In the genomic region with DNA sequence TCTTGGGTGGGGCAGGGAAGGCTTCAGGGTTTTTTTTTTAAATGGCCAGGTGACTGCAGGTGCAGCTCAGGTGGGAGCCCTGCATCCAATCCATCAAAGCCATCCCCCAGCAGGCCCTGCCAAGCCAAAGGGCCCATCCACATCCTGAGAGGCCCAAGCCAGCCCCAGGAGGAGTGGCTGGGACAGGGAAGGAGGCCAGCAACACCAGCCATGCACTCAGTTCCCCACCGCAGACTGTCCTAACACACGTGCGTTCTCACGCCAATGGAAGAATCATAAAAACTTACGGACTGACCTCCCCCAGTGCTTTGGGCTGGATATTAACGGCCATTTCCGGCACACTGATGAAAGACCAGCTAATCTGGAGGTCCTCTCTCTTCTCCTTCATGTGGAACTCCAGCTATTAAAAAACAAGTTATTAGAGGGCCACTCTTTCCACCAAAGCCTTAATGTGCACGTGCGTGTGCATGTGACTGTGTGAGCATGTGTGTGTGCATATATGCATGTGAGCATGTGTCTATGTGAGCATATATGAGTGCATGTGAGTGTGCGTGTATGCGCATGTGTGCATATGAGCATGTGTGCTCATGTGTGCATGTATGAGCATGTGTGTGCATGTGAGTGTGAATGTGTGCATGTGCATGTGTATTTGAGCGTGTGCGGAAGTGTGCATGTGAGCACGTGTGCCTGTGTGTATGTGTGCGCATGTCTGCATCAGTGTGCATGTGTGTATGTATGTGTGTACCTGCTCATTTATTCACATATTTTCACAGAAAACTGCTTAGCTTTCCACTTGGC, we compare ENCODE assay signal across 19 cellular contexts. TPM values are rescaled to one million over a fixed set of nuclear protein-coding genes. Genes with fewer than 3 reads are reported as not detected.
DNase-seq lines count a peak whose midpoint lies in the region; ATAC-seq, FAIRE-seq and TF ChIP-seq lines count a peak whose summit lies in the region.
"Had no signal": no experiment of that assay in that cellular context is flagged by ENCODE, and none has a peak within 500 bp of the region (broad histone marks: within the 10 kb centered on the region; RNA-seq: fewer than 3 reads in every experiment).

No MANE protein-coding gene starts in this region.

- H4K91ac ChIP-seq in H1 (replicated peaks; ENCODE audit: insufficient read length, low read length) (no peak overlapping the region), trophoblast cell (ENCODE audit: low read depth, low read length) (no peak overlapping the region)

- no peak overlapping the region for H4K12ac ChIP-seq in trophoblast cell (ENCODE audit: low read depth, low read length)

- no peak overlapping the region for H2BK20ac ChIP-seq in H1 (ENCODE audit: low read length)

- no peak overlapping the region for H3K27ac Mint-ChIP-seq in CD14-positive monocyte
- H3K27ac Mint-ChIP-seq in osteocyte (ENCODE audit: unreplicated experiment): no peak overlapping the region
- H3K27ac Mint-ChIP-seq: B cell; CD4-positive, alpha-beta T cell; H9 had no signal

- DNase-seq in CD14-positive monocyte (ENCODE audit: low spot score) (peak; percentile 10), HTR-8/SVneo (ENCODE audit: insufficient read length, low spot score) (no peak), H1 (ENCODE audit: low read depth in 1 of 2, low spot score in 2 of 2) (no peak), trophoblast cell (no peak), ecto neural progenitor cell (ENCODE audit: low spot score) (no peak), osteocyte (ENCODE audit: extremely low spot score, unreplicated experiment) (no peak)
- DNase-seq: C1 segment of cervical spinal cord; Caco-2; CD4-positive, alpha-beta T cell; GOT3; H9; IMR-90 had no signal

- no peak overlapping the region for H3K23ac ChIP-seq in H1 (ENCODE audit: insufficient read length)
- no peak overlapping the region for H3K23ac ChIP-seq in trophoblast cell (ENCODE audit: low read length)

- no peak overlapping the region for H3K18ac ChIP-seq in H1 (ENCODE audit: extremely low read depth, low read length)
- H3K18ac ChIP-seq in trophoblast cell (ENCODE audit: low read length): no peak overlapping the region

- TF ChIP-seq RAD21 in H1 (IDR thresholded peaks at IDR 0.05 in 1 of 2, conservative IDR thresholded peaks at IDR 0.05 in 1 of 2; ENCODE audit: low read depth in 2 of 2, low read length in 2 of 2): no peak

- peaks cover 0 to 3% of the 10 kb centered on the region in 2 experiments for H4K20me1 ChIP-seq in H1 (replicated peaks in 1 of 2; ENCODE audit: control insufficient read depth in 1 of 2, insufficient read depth in 2 of 2, low read length in 2 of 2)

- H3K9me3 ChIP-seq in H1 (ENCODE audit: insufficient read depth in 2 of 2, low read depth in 1 of 2, low read length in 1 of 2): no peaks in the 10 kb centered on the region
- no peaks in the 10 kb centered on the region for H3K9me3 ChIP-seq in trophoblast cell (ENCODE audit: insufficient read depth, low read depth, low read length)
- H3K9me3 ChIP-seq: Caco-2 had no signal

- no peak overlapping the region for H2AFZ ChIP-seq in H1 (ENCODE audit: low read length)
- H2AFZ ChIP-seq in trophoblast cell (ENCODE audit: insufficient read depth, low read length, poor library complexity): no peak overlapping the region

- H3K9ac ChIP-seq in H1 (replicated peaks in 1 of 4; ENCODE audit: extremely low read depth in 1 of 4, low read depth in 3 of 4, low read length in 3 of 4) (no peak overlapping the region), trophoblast cell (ENCODE audit: low read length) (no peak overlapping the region)

- 92% methylated on average over 15 of the region's 15 CpGs; no CpG with 5 or more reads in 1 of the 2 experiments for WGBS in H1 (ENCODE audit: extremely low coverage in 1 of 2, insufficient coverage in 1 of 2, insufficient read length in 1 of 2, insufficient replicate concordance in 2 of 2, low coverage in 1 of 2, low lambda C conversion rate in 2 of 2, missing lambda C conversion rate in 1 of 2), 2 experiments
- WGBS in trophoblast cell (ENCODE audit: extremely low coverage, insufficient coverage, insufficient read length): no CpG with 5 or more reads among the region's 15 CpGs

- 0 out of 2 replicates have a peak overlapping the region, but pooled peaks have one; percentile 35 for H2BK5ac ChIP-seq in H1 (ENCODE audit: low read depth, low read length)
- no peak overlapping the region for H2BK5ac ChIP-seq in trophoblast cell (ENCODE audit: low read depth, low read length, poor library complexity)

- H3K9me3 Mint-ChIP-seq in CD14-positive monocyte (peaks cover 0 to 2% (median 0%) of the 10 kb centered on the region in 7 donors), osteocyte (ENCODE audit: unreplicated experiment) (no peaks in the 10 kb centered on the region)
- H3K9me3 Mint-ChIP-seq: CD4-positive, alpha-beta T cell; H9 had no signal

- H4K8ac ChIP-seq in H1 (ENCODE audit: extremely low read depth, insufficient read depth, low read length) (no peak overlapping the region; the same call in 1 of the 2 replicates), trophoblast cell (ENCODE audit: low read depth, low read length) (no peak overlapping the region)

- no peak overlapping the region for H4K5ac ChIP-seq in H1 (ENCODE audit: insufficient read length, low read depth, low read length)

- no peak overlapping the region for H3K4me2 ChIP-seq in H1 (ENCODE audit: insufficient read depth in 1 of 2, low read depth in 2 of 2, low read length in 2 of 2)
- no peak overlapping the region for H3K4me2 ChIP-seq in trophoblast cell (ENCODE audit: low read length)

- H3K27me3 Mint-ChIP-seq in CD14-positive monocyte (ENCODE audit: low read depth in 3 of 3): peaks cover under 1 to 3% (median 2%) of the 10 kb centered on the region in 3 donors
- H3K27me3 Mint-ChIP-seq in osteocyte (ENCODE audit: unreplicated experiment): no peaks in the 10 kb centered on the region
- H3K27me3 Mint-ChIP-seq: B cell; CD4-positive, alpha-beta T cell had no signal

- H2BK120ac ChIP-seq in H1 (replicated peaks; ENCODE audit: low read depth, low read length) (no peak overlapping the region), trophoblast cell (ENCODE audit: insufficient read depth, low read length, poor library complexity) (no peak overlapping the region)

- CTCF ChIA-PET in H1 (lab: Charles Lee; ENCODE audit: partially characterized antibody): interaction anchor here (1.0 kb wide), 1 partner anchor 24 kb away, joined by 3 read pairs; no protein-coding TSS in a partner anchor

- H2AK5ac ChIP-seq in H1 (ENCODE audit: low read depth, low read length) (peak overlapping the region; percentile 17; the same call in 1 of the 2 replicates), trophoblast cell (ENCODE audit: low read length) (no peak overlapping the region)

- POLR2A ChIA-PET in H1 (lab: Charles Lee; ENCODE audit: partially characterized antibody): no interaction called here

- H3K27me3 ChIP-seq in H1 (replicated peaks in 1 of 4; ENCODE audit: control insufficient read depth in 3 of 4, extremely low read depth in 1 of 4, insufficient read depth in 3 of 4, low read length in 3 of 4) (no peaks in the 10 kb centered on the region), trophoblast cell (ENCODE audit: insufficient read depth, low read length) (no peaks in the 10 kb centered on the region)

- H2BK12ac ChIP-seq in H1 (ENCODE audit: low read depth, low read length) (peak overlapping the region; percentile 18; the same call in 1 of the 2 replicates), trophoblast cell (ENCODE audit: low read length) (no peak overlapping the region)

- H3K79me1 ChIP-seq in H1 (ENCODE audit: low read depth, low read length) (no peaks in the 10 kb centered on the region), trophoblast cell (ENCODE audit: low read length) (no peaks in the 10 kb centered on the region)

- FAIRE-seq in HTR-8/SVneo (lab: Jason Lieb, UNC): peak; percentile 89
- FAIRE-seq in H1 (lab: Jason Lieb, UNC): no peak
- FAIRE-seq: D721Med, G401.6, GM12892, K562 had no signal

- H3K36me3 ChIP-seq in H1 (ENCODE audit: control insufficient read depth in 2 of 4, insufficient read depth in 4 of 4, low read length in 3 of 4) (peaks cover 0 to 8% (median 1%) of the 10 kb centered on the region in 4 experiments; a peak in 4 of 8 replicates), trophoblast cell (ENCODE audit: control insufficient read depth in 1 of 2, insufficient read depth in 2 of 2, low read length in 2 of 2) (no peaks in the 10 kb centered on the region)

- H2BK15ac ChIP-seq in H1 (ENCODE audit: low read length): no peak overlapping the region

- H3K4me3 ChIP-seq in H1 (ENCODE audit: extremely low read depth in 1 of 4, insufficient read depth in 2 of 4, low read depth in 3 of 4, low read length in 4 of 4) (no peak overlapping the region), trophoblast cell (ENCODE audit: low read depth, low read length) (peak overlapping the region; percentile 18)
- H3K4me3 ChIP-seq: K562 had no signal

- TF ChIP-seq CTCF in CD14-positive monocyte (IDR thresholded peaks at IDR 0.05): no peak
- TF ChIP-seq CTCF in H1 (IDR thresholded peaks at IDR 0.05; ENCODE audit: control extremely low read depth in 1 of 3, insufficient read depth in 1 of 3, low read depth in 1 of 3, low read length in 3 of 3): no peak
- no peak for TF ChIP-seq CTCF in osteocyte (IDR thresholded peaks at IDR 0.05)

- no peak for ATAC-seq in GM21786 (IDR thresholded peaks at IDR 0.05; ENCODE audit: unreplicated experiment)
- ATAC-seq in HG02840 (IDR thresholded peaks at IDR 0.05; ENCODE audit: low FRiP score, unreplicated experiment): no peak
- ATAC-seq: K562 had no signal

- H3K4me3 Mint-ChIP-seq in CD14-positive monocyte (no peak overlapping the region), osteocyte (ENCODE audit: unreplicated experiment) (no peak overlapping the region)
- H3K4me3 Mint-ChIP-seq: B cell; CD4-positive, alpha-beta T cell; H9 had no signal

- no peak for TF ChIP-seq POLR2A in H1 (IDR thresholded peaks at IDR 0.05; ENCODE audit: control extremely low read depth in 1 of 2, low read depth in 2 of 2, low read length in 2 of 2)

- H3K4me1 Mint-ChIP-seq in CD14-positive monocyte: peaks cover 16% of the 10 kb centered on the region
- peaks cover 10% of the 10 kb centered on the region for H3K4me1 Mint-ChIP-seq in osteocyte (ENCODE audit: unreplicated experiment)

- H3K23me2 ChIP-seq in H1 (ENCODE audit: low read depth, low read length): no peaks in the 10 kb centered on the region

- no peak overlapping the region for H3K56ac ChIP-seq in H1 (replicated peaks; ENCODE audit: insufficient read length, low read depth, low read length)

- H3K79me2 ChIP-seq in H1 (ENCODE audit: control insufficient read depth in 1 of 2, insufficient read depth in 2 of 2, low read length in 2 of 2): no peaks in the 10 kb centered on the region
- H3K79me2 ChIP-seq in trophoblast cell (ENCODE audit: control insufficient read depth, insufficient read depth, low read length, poor library complexity): no peaks in the 10 kb centered on the region

- H3K4me1 ChIP-seq in H1 (replicated peaks in 1 of 4; ENCODE audit: control insufficient read depth in 3 of 4, insufficient read depth in 4 of 4, low read length in 3 of 4) (no peaks in the 10 kb centered on the region; a peak in 1 of 7 replicates), trophoblast cell (ENCODE audit: control insufficient read depth in 1 of 2, insufficient read depth in 2 of 2, low read length in 2 of 2) (no peaks in the 10 kb centered on the region)
- H3K4me1 ChIP-seq: Caco-2 had no signal

- H3K27ac ChIP-seq in H1 (ENCODE audit: low read depth, low read length) (no peak overlapping the region), trophoblast cell (ENCODE audit: low read depth, low read length) (no peak overlapping the region)

- H3K36me3 Mint-ChIP-seq in CD14-positive monocyte (peaks cover 42 to 46% of the 10 kb centered on the region in 2 donors), osteocyte (ENCODE audit: unreplicated experiment) (peaks cover 18% of the 10 kb centered on the region)

- intact Hi-C loops in CD14-positive monocyte (cut with micrococcal nuclease): no loop called here

- no peak overlapping the region for H3K14ac ChIP-seq in H1 (ENCODE audit: insufficient read length)
- H3K14ac ChIP-seq in trophoblast cell (ENCODE audit: low read length): no peak overlapping the region

- TF ChIP-seq EP300 in H1 (IDR thresholded peaks at IDR 0.05; ENCODE audit: borderline replicate concordance in 1 of 2, low read depth in 2 of 2, low read length in 2 of 2): no peak

- H3K4ac ChIP-seq in H1 (replicated peaks; ENCODE audit: insufficient read length, low read depth, low read length) (peak overlapping the region; percentile 88), trophoblast cell (ENCODE audit: low read depth, low read length) (no peak overlapping the region)

RNA-seq across cellular contexts. Expression of gene C2CD2, which starts 35.1 kb away (rescaled TPM):
- polyA plus RNA-seq in CD14-positive monocyte: 1 to 10 TPM; 1.4 to 3.8 TPM
- total RNA-seq in H1 (2021; fragmentation: NEBNext Ultra II Directional; extraction: Animal tissue kit (Norgen Biotek cat#: 25700)): 12.4 and 13.0 TPM in 2 replicates
- 10.4 and 10.7 TPM in 2 replicates for polyA plus RNA-seq in H1 (2011; rRNA removed)
- polyA plus RNA-seq in H1 (2011; cell fraction: cytosol; rRNA removed): 11.0 TPM
- polyA plus RNA-seq in H1 (2011; cell fraction: nucleus; rRNA removed): 13.4 TPM
- polyA plus RNA-seq in H1 (2012, experiment 1 of 2): 9.3 to 12.8 TPM (median 10.8 TPM) in 4 replicates
- 1.4 TPM for polyA plus RNA-seq in H1 (2012, experiment 2 of 2)
- 6.7 TPM for polyA plus RNA-seq in H1 (2013, experiment 1 of 2)
- 7.0 TPM for polyA plus RNA-seq in H1 (2013, experiment 2 of 2)
- 47.7 and 67.1 TPM in 2 replicates for polyA minus RNA-seq in H1 (2011; rRNA and poly(A)+ RNA removed)
- 19.1 TPM for polyA minus RNA-seq in H1 (2011; cell fraction: cytosol; rRNA and poly(A)+ RNA removed)
- polyA minus RNA-seq in H1 (2011; cell fraction: nucleus; rRNA and poly(A)+ RNA removed): 19.0 TPM
- polyA plus RNA-seq in trophoblast cell (2013): 5.3 and 5.6 TPM in 2 replicates
- 13.1 and 19.4 TPM in 2 replicates for total RNA-seq in osteocyte

RNA-seq across cellular contexts. Expression of gene PRDM15, which starts 39.6 kb away (rescaled TPM):
- under 1 TPM; 0.19 to 0.74 TPM for polyA plus RNA-seq in CD14-positive monocyte
- total RNA-seq in H1 (2021; fragmentation: NEBNext Ultra II Directional; extraction: Animal tissue kit (Norgen Biotek cat#: 25700)): 10.5 TPM in 2 replicates
- polyA plus RNA-seq in H1 (2011; rRNA removed): 9.7 and 11.5 TPM in 2 replicates
- polyA plus RNA-seq in H1 (2011; cell fraction: cytosol; rRNA removed): 8.9 TPM
- 32.0 TPM for polyA plus RNA-seq in H1 (2011; cell fraction: nucleus; rRNA removed)
- 7.7 to 9.1 TPM (median 8.6 TPM) in 4 replicates for polyA plus RNA-seq in H1 (2012, experiment 1 of 2)
- polyA plus RNA-seq in H1 (2012, experiment 2 of 2): 0.76 TPM
- polyA plus RNA-seq in H1 (2013, experiment 1 of 2): 4.3 TPM
- 4.1 TPM for polyA plus RNA-seq in H1 (2013, experiment 2 of 2)
- 34.3 and 35.1 TPM in 2 replicates for polyA minus RNA-seq in H1 (2011; rRNA and poly(A)+ RNA removed)
- 8.6 TPM for polyA minus RNA-seq in H1 (2011; cell fraction: cytosol; rRNA and poly(A)+ RNA removed)
- 22.0 TPM for polyA minus RNA-seq in H1 (2011; cell fraction: nucleus; rRNA and poly(A)+ RNA removed)
- 3.3 and 3.6 TPM in 2 replicates for polyA plus RNA-seq in trophoblast cell (2013)
- total RNA-seq in osteocyte: 6.6 and 11.4 TPM in 2 replicates
